Comparison of ENCODE assay signal across 1 cellular context in genomic region chr2:38284971-38285370, GRCh38.
TF ChIP-seq lines count a peak whose summit lies in the region.

No MANE protein-coding gene starts in this region.

TF ChIP-seq in A549, 52 proteins besides CTCF, POLR2A, EP300 and RAD21 (continued from another document):
- TF ChIP-seq, protein P1, sequence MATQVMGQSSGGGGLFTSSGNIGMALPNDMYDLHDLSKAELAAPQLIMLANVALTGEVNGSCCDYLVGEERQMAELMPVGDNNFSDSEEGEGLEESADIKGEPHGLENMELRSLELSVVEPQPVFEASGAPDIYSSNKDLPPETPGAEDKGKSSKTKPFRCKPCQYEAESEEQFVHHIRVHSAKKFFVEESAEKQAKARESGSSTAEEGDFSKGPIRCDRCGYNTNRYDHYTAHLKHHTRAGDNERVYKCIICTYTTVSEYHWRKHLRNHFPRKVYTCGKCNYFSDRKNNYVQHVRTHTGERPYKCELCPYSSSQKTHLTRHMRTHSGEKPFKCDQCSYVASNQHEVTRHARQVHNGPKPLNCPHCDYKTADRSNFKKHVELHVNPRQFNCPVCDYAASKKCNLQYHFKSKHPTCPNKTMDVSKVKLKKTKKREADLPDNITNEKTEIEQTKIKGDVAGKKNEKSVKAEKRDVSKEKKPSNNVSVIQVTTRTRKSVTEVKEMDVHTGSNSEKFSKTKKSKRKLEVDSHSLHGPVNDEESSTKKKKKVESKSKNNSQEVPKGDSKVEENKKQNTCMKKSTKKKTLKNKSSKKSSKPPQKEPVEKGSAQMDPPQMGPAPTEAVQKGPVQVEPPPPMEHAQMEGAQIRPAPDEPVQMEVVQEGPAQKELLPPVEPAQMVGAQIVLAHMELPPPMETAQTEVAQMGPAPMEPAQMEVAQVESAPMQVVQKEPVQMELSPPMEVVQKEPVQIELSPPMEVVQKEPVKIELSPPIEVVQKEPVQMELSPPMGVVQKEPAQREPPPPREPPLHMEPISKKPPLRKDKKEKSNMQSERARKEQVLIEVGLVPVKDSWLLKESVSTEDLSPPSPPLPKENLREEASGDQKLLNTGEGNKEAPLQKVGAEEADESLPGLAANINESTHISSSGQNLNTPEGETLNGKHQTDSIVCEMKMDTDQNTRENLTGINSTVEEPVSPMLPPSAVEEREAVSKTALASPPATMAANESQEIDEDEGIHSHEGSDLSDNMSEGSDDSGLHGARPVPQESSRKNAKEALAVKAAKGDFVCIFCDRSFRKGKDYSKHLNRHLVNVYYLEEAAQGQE (IDR thresholded peaks at IDR 0.05), result no peak
- TF ChIP-seq JUNB (IDR thresholded peaks at IDR 0.05), result no peak
- TF ChIP-seq CHD4 (IDR thresholded peaks at IDR 0.05; ENCODE audit: borderline replicate concordance), result no peak
- TF ChIP-seq SREBF2 (IDR thresholded peaks at IDR 0.05), result no peak
- no peak for TF ChIP-seq FOSL2 (IDR thresholded peaks at IDR 0.05)
- TF ChIP-seq FOSL2 (CRISPR knock-in tag; IDR thresholded peaks at IDR 0.05), result no peak
- no peak for TF ChIP-seq ATOH8 (CRISPR knock-in tag; IDR thresholded peaks at IDR 0.05; ENCODE audit: low read depth)
- TF ChIP-seq TFCP2L1 (CRISPR knock-in tag; IDR thresholded peaks at IDR 0.05), result no peak
- no peak for TF ChIP-seq POLR2AphosphoS2 (conservative IDR thresholded peaks at IDR 0.05; ENCODE audit: low read length)
- no peak for TF ChIP-seq HOXB13 (CRISPR knock-in tag; IDR thresholded peaks at IDR 0.05; ENCODE audit: low read depth)
- TF ChIP-seq CHD2 (IDR thresholded peaks at IDR 0.05; ENCODE audit: low read length, partially characterized antibody), result no peak
- no peak for TF ChIP-seq KDM5A (IDR thresholded peaks at IDR 0.05)
TF ChIP-seq in A549: peak in this region for 0.
